1 cellular context compared by ENCODE assay signal in the genomic region with DNA sequence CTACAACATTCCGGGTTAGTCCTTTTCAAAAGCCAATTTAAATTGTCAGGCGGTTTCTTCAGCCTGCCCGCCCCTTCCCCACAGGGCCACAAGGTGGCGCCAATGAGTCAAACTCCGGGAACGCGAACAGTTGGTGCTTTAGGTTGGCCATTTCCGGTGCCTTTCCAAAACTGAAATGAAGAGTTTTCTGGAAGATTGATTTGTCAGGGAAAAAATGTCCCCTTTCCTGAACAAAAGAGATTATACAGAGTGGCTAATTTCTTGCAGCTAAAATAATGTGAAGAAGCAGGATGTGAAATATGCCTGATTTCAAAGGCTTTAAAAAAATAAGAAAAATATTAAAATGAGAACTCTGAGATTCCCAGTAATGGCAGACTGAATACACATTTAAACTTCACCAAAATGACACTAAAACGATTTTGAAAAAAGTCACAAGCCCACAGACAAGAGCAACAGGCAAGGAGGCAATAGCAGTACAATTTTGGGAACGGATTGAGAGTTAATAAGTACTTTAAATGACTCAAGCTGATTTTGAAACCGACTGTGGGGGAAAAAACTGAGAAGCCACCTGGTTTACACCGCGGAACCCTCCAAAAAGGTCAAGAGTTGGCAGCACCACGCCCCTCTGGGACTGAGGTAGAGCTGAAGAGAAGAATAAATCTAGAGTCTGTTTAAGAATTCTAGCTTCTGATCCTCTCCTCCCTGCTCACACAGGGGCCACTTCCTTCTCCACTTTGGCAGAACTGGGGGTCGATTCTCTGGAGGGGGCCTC.
TF ChIP-seq lines count a peak whose summit lies in the region.

No MANE protein-coding gene starts in this region.

TF ChIP-seq in SK-N-SH treated with all-trans-retinoic acid at 6 μM for 48 hours, 23 proteins besides CTCF, POLR2A, EP300 and RAD21 (continued from another document):
- TF ChIP-seq, protein P1, sequence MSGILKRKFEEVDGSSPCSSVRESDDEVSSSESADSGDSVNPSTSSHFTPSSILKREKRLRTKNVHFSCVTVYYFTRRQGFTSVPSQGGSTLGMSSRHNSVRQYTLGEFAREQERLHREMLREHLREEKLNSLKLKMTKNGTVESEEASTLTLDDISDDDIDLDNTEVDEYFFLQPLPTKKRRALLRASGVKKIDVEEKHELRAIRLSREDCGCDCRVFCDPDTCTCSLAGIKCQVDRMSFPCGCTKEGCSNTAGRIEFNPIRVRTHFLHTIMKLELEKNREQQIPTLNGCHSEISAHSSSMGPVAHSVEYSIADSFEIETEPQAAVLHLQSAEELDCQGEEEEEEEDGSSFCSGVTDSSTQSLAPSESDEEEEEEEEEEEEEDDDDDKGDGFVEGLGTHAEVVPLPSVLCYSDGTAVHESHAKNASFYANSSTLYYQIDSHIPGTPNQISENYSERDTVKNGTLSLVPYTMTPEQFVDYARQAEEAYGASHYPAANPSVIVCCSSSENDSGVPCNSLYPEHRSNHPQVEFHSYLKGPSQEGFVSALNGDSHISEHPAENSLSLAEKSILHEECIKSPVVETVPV (CRISPR knock-in tag; IDR thresholded peaks at IDR 0.05), result no peak
TF ChIP-seq in SK-N-SH treated with all-trans-retinoic acid at 6 μM for 48 hours: peak in this region for 0.
